ENCODE assay signal across 8 cellular contexts in genomic region chr1:203306089-203306969, GRCh38. TPM values are rescaled to one million over a fixed set of nuclear protein-coding genes. Genes with fewer than 3 reads are reported as not detected.
DNase-seq lines count a peak whose midpoint lies in the region; ATAC-seq and TF ChIP-seq lines count a peak whose summit lies in the region.

No MANE protein-coding gene starts in this region.

- intact Hi-C loops in stomach (cut with DNase I; ENCODE audit: low total_unique reads): no loop called here

- peaks cover 3% of the 10 kb centered on the region for H3K36me3 ChIP-seq in endocrine pancreas (ENCODE audit: control insufficient read depth, insufficient read depth, low read length)
- peaks cover 18 to 44% (median 43%) of the 10 kb centered on the region in 4 donors for H3K36me3 ChIP-seq in stomach

- no peaks in the 10 kb centered on the region for H3K27me3 ChIP-seq in endocrine pancreas (ENCODE audit: control insufficient read depth, insufficient read depth, low read length)
- no peaks in the 10 kb centered on the region for H3K27me3 ChIP-seq in stomach

- 0 to 2% (median 1%) methylated on average over 11 to 22 of the region's 22 CpGs for WGBS in stomach, 5 donors

- DNase-seq in NCI-H2227 (lab: John Stamatoyannopoulos, UW; ENCODE audit: unreplicated experiment) (peak; percentile 69), NCI-H2227 treated with DMSO at 0.1 percent for 48 hours (lab: John Stamatoyannopoulos, UW) (no peak), NCI-H1105 (lab: John Stamatoyannopoulos, UW) (peak; percentile 85), lung microvascular endothelial cell (ENCODE audit: low read depth in 2 of 2) (peak; percentile 82 to 84), stomach (peak; percentile 91)
- DNase-seq in activated CD4-positive, alpha-beta T cell treated with anti-CD3 and anti-CD28 coated beads for 1 hour: peak; percentile 41

- TF ChIP-seq CTCF in stomach (IDR thresholded peaks at IDR 0.05): peak in 3 of 7 experiments; percentile 13 to 41 (median 18)

- no peak for TF ChIP-seq EP300 in stomach (IDR thresholded peaks at IDR 0.05)

- H3K9me3 ChIP-seq in endocrine pancreas (ENCODE audit: control insufficient read depth, low read length) (no peaks in the 10 kb centered on the region), stomach (no peaks in the 10 kb centered on the region)

- H3K4me1 ChIP-seq in endocrine pancreas (ENCODE audit: control insufficient read depth, insufficient read depth, low read length): peaks cover 3% of the 10 kb centered on the region
- peaks cover 25 to 57% (median 52%) of the 10 kb centered on the region in 4 donors for H3K4me1 ChIP-seq in stomach

- H3K9ac ChIP-seq in endocrine pancreas (ENCODE audit: control insufficient read depth, insufficient read depth, low read length): peak overlapping the region; percentile 88

- no peak for ATAC-seq in GM19324 (IDR thresholded peaks at IDR 0.05; ENCODE audit: low FRiP score, unreplicated experiment)

- H3K27ac ChIP-seq in stomach: peak overlapping the region; percentile 91 to 100 (median 97)

- H3K4me3 ChIP-seq in endocrine pancreas (ENCODE audit: control insufficient read depth, insufficient read depth, low read length): peak overlapping the region; percentile 76
- peak overlapping the region; percentile 76 to 99 (median 92) for H3K4me3 ChIP-seq in stomach

- peak in 2 of 4 donors; percentile 10 to 61 for TF ChIP-seq POLR2A in stomach (IDR thresholded peaks at IDR 0.05)

RNA-seq across cellular contexts. Expression of gene BTG2, which starts 1.0 kb away (rescaled TPM):
- total RNA-seq in lung microvascular endothelial cell (22.4 TPM in 2 replicates), stomach (100 to 1,000 TPM in 3 of 5 donors, 10 to 100 TPM in 2; 80.2 to 231 (median 113) TPM)
- 10 to 100 TPM; 46.4 to 78.9 (median 58.6) TPM for polyA plus RNA-seq in stomach

RNA-seq across cellular contexts. Expression of gene FMOD, which starts 44.6 kb away (rescaled TPM):
- total RNA-seq in lung microvascular endothelial cell (3.7 and 14.3 TPM in 2 replicates), stomach (100 to 1,000 TPM in 1 of 5 donors, 10 to 100 TPM in 4; 14.7 to 422 (median 54.9) TPM)
- polyA plus RNA-seq in stomach: 10 to 100 TPM; 30.1 to 39.7 (median 35.6) TPM
